In genomic region chr3:143849854-143850549, GRCh38 we compare ENCODE assay signal across 8 cellular contexts. TPM values are rescaled to one million over a fixed set of nuclear protein-coding genes. Genes with fewer than 3 reads are reported as not detected.
DNase-seq lines count a peak whose midpoint lies in the region; ATAC-seq and TF ChIP-seq lines count a peak whose summit lies in the region.

No MANE protein-coding gene starts in this region.

- no peak overlapping the region for H3K27ac ChIP-seq in SK-N-SH (ENCODE audit: low read depth in 2 of 2, low read length in 1 of 2)

- no peaks in the 10 kb centered on the region for H3K9me3 Mint-ChIP-seq in mesothelial cell of epicardium
- H3K9me3 Mint-ChIP-seq in activated T-cell treated with anti-CD3 and anti-CD28 coated beads, Interleukin-2, amount 50 U/mL, for 4 hours: no peaks in the 10 kb centered on the region

- no peaks in the 10 kb centered on the region for H3K27me3 Mint-ChIP-seq in mesothelial cell of epicardium (ENCODE audit: low read depth)
- H3K27me3 Mint-ChIP-seq in activated T-cell treated with anti-CD3 and anti-CD28 coated beads, Interleukin-2, amount 50 U/mL, for 4 hours (ENCODE audit: low read depth): no peaks in the 10 kb centered on the region

- DNase-seq in AG20443 (ENCODE audit: low spot score): peak; percentile 70
- DNase-seq in M059J (ENCODE audit: low read depth): peak; percentile 53
- DNase-seq in fibroblast of the conjunctiva (ENCODE audit: low read depth): peak; percentile 85
- no peak for DNase-seq in mesothelial cell of epicardium (ENCODE audit: low spot score in 2 of 2, unreplicated experiment in 2 of 2)
- no peak for DNase-seq in activated T-cell treated with anti-CD3 and anti-CD28 coated beads, Interleukin-2, amount 50 U/mL, for 4 hours
- no peak for DNase-seq in SK-N-SH

- H3K79me2 ChIP-seq in SK-N-SH (ENCODE audit: insufficient read depth): no peaks in the 10 kb centered on the region

- peaks cover 11% of the 10 kb centered on the region; the same call in 1 of the 2 replicates for H3K27me3 ChIP-seq in SK-N-SH (ENCODE audit: insufficient read depth)

- CTCF ChIA-PET in SK-N-SH (lab: Yijun Ruan, JAX): no interaction called here

- H3K36me3 ChIP-seq in SK-N-SH (replicated peaks in 1 of 2; ENCODE audit: control insufficient read depth in 1 of 2, insufficient read depth in 2 of 2, low read length in 1 of 2): no peaks in the 10 kb centered on the region

- no peaks in the 10 kb centered on the region for H3K36me3 Mint-ChIP-seq in mesothelial cell of epicardium
- no peaks in the 10 kb centered on the region for H3K36me3 Mint-ChIP-seq in activated T-cell treated with anti-CD3 and anti-CD28 coated beads, Interleukin-2, amount 50 U/mL, for 4 hours (ENCODE audit: insufficient read depth)

- no peaks in the 10 kb centered on the region for H3K9me3 ChIP-seq in SK-N-SH

- no peak overlapping the region for H3K9ac ChIP-seq in SK-N-SH

- H3K4me3 Mint-ChIP-seq in mesothelial cell of epicardium: no peak overlapping the region
- H3K4me3 Mint-ChIP-seq in activated T-cell treated with anti-CD3 and anti-CD28 coated beads, Interleukin-2, amount 50 U/mL, for 4 hours: no peak overlapping the region

- H3K4me1 Mint-ChIP-seq in mesothelial cell of epicardium: peaks cover 27% of the 10 kb centered on the region
- H3K4me1 Mint-ChIP-seq in activated T-cell treated with anti-CD3 and anti-CD28 coated beads, Interleukin-2, amount 50 U/mL, for 4 hours (ENCODE audit: low read depth): peaks cover 57% of the 10 kb centered on the region

- TF ChIP-seq RAD21 in SK-N-SH (IDR thresholded peaks at IDR 0.05; ENCODE audit: low read length): no peak

- TF ChIP-seq EP300 in SK-N-SH (IDR thresholded peaks at IDR 0.05; ENCODE audit: borderline replicate concordance in 1 of 2, low read depth in 1 of 2, low read length in 1 of 2): no peak

- no peaks in the 10 kb centered on the region for H4K20me1 ChIP-seq in SK-N-SH (ENCODE audit: insufficient read depth)

- no peak overlapping the region for H3K27ac Mint-ChIP-seq in mesothelial cell of epicardium

- ATAC-seq in GM21381 (IDR thresholded peaks at IDR 0.05; ENCODE audit: unreplicated experiment) (peak; percentile 39), HG02763 (IDR thresholded peaks at IDR 0.05; ENCODE audit: unreplicated experiment) (no peak)
- ATAC-seq in activated T-cell treated with anti-CD3 and anti-CD28 coated beads, Interleukin-2, amount 50 U/mL, for 4 hours: no peak

- WGBS in SK-N-SH (ENCODE audit: low lambda C conversion rate): 5% methylated on average over 4 of the region's 4 CpGs

- TF ChIP-seq CTCF in mesothelial cell of epicardium (IDR thresholded peaks at IDR 0.05; ENCODE audit: unreplicated experiment): no peak
- TF ChIP-seq CTCF in SK-N-SH (IDR thresholded peaks at IDR 0.05): no peak

- no peaks in the 10 kb centered on the region for H3F3A ChIP-seq in SK-N-SH (replicated peaks; ENCODE audit: insufficient read depth)

- H3K4me1 ChIP-seq in SK-N-SH (ENCODE audit: control insufficient read depth in 1 of 2, insufficient read depth in 2 of 2, low read depth in 1 of 2, low read length in 1 of 2): no peaks in the 10 kb centered on the region

- H2AFZ ChIP-seq in SK-N-SH (ENCODE audit: low read depth): no peak overlapping the region

- H3K4me2 ChIP-seq in SK-N-SH: no peak overlapping the region

- POLR2A ChIA-PET in SK-N-SH (lab: Yijun Ruan, JAX): no interaction called here

- H3K9me2 ChIP-seq in SK-N-SH: no peaks in the 10 kb centered on the region

- no peak overlapping the region for H3K4me3 ChIP-seq in SK-N-SH (ENCODE audit: low read depth in 2 of 2, low read length in 1 of 2)

TF ChIP-seq in SK-N-SH, 30 proteins besides CTCF, POLR2A, EP300 and RAD21:
- no peak for TF ChIP-seq YY1 (IDR thresholded peaks at IDR 0.05; ENCODE audit: low read depth)
- no peak for TF ChIP-seq TEAD4 (IDR thresholded peaks at IDR 0.05; ENCODE audit: borderline replicate concordance, insufficient read depth)
- no peak for TF ChIP-seq TAF1 (IDR thresholded peaks at IDR 0.05; ENCODE audit: borderline replicate concordance, low read depth, low read length)
- no peak for TF ChIP-seq IRF3 (IDR thresholded peaks at IDR 0.05; ENCODE audit: low read depth, low read length)
- no peak for TF ChIP-seq ELF1 (IDR thresholded peaks at IDR 0.05)
- TF ChIP-seq JUND (IDR thresholded peaks at IDR 0.05): no peak

RNA-seq across cellular contexts. Expression of gene SLC9A9, which starts 1.7 kb away (rescaled TPM):
- total RNA-seq in M059J (2014; rRNA removed; shearing (Covaris generic)): 0.10 TPM in 1 of 2 replicates, not detected in the other
- 2.7 to 4.2 TPM (median 3.8 TPM) in 3 replicates for total RNA-seq in mesothelial cell of epicardium
- total RNA-seq in activated T-cell treated with anti-CD3 and anti-CD28 coated beads, Interleukin-2, amount 50 U/mL, for 4 hours: under 1 TPM; 0.56 to 0.98 (median 0.87) TPM
- 0.05 TPM in 1 of 2 replicates, not detected in the other for polyA plus RNA-seq in SK-N-SH (2012; rRNA removed)
- polyA plus RNA-seq in SK-N-SH (2012; cell fraction: cytosol; rRNA removed): 0.05 TPM in 2 replicates
- polyA plus RNA-seq in SK-N-SH (2012; cell fraction: nucleus; rRNA removed): 0.04 TPM in 1 of 2 replicates, not detected in the other

Comparison
In these comparisons a context has a peak if more than half of its experiments do, and no peak if none do; other contexts are left out.
1. DNase-seq: peak in AG20443 (single experiment), M059J (single experiment) and fibroblast of the conjunctiva (single experiment); none in mesothelial cell of epicardium (0 of 2), activated T-cell treated with anti-CD3 and anti-CD28 coated beads, Interleukin-2, amount 50 U/mL, for 4 hours (single experiment) and SK-N-SH (single experiment).